Comparison of ENCODE assay signal across 11 cellular contexts in the genomic region with DNA sequence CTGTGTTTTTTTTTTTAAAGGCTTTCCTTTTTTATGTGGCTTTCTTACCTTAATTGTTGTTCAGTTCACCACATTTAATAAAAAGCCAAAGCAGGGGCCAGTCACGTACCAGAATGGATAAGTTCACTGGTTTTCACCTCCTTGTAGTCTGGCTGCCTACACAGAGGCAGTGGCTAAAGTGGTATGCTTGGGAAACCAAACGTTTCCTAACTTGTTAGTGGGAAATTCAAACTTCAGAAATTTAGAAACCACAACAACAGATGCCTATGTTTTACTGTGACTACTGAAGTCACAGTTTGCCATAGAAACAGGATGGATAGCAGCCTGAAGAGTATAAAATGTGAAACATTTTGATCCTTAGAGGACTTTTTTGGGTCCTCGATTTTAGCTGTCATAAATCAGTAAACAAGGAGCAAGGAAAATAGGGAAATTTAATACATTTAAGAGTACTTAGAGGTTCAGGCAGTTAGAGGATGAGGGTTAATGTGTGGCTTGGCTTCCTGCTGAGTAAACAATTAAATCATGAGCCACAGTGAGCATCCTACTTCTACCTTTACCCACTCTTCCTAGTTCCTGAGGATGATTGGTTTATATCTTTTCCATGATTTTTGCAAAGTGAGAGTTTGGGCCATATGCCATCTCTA. TPM values are rescaled to one million over a fixed set of nuclear protein-coding genes. Genes with fewer than 3 reads are reported as not detected.
A peak's percentile ranks its signal among the peaks of the same experiment; 100 is the strongest.
DNase-seq lines count a peak whose midpoint lies in the region; ATAC-seq and TF ChIP-seq lines count a peak whose summit lies in the region.
"Had no signal": no experiment of that assay in that cellular context is flagged by ENCODE, and none has a peak within 500 bp of the region (broad histone marks: within the 10 kb centered on the region; RNA-seq: fewer than 3 reads in every experiment).

No MANE protein-coding gene starts in this region.

- H3K4me3 ChIP-seq in left ventricle myocardium inferior (peak overlapping the region; percentile 1), RWPE2 (ENCODE audit: severe bottlenecking) (no peak overlapping the region), thyroid gland (replicated peaks in 1 of 3) (no peak overlapping the region)
- H3K4me3 ChIP-seq: SK-N-MC, upper lobe of left lung had no signal

- ATAC-seq in RWPE2 (ENCODE audit: low read depth) (no peak), GM21423 (IDR thresholded peaks at IDR 0.05; ENCODE audit: unreplicated experiment) (no peak)

- H3K27me3 ChIP-seq in left ventricle myocardium inferior (ENCODE audit: low read depth) (no peaks in the 10 kb centered on the region), RWPE2 (ENCODE audit: insufficient read depth, poor library complexity, severe bottlenecking) (no peaks in the 10 kb centered on the region), thyroid gland (no peaks in the 10 kb centered on the region)
- H3K27me3 ChIP-seq: upper lobe of left lung had no signal

- WGBS in thyroid gland, 2 donors = 55 to 57% methylated on average over 3 of the region's 3 CpGs

- H3K9me3 ChIP-seq in left ventricle myocardium inferior (replicated peaks) (no peaks in the 10 kb centered on the region), RWPE2 (ENCODE audit: severe bottlenecking) (no peaks in the 10 kb centered on the region), thyroid gland (no peaks in the 10 kb centered on the region)
- H3K9me3 ChIP-seq: upper lobe of left lung had no signal

- TF ChIP-seq CTCF in left ventricle myocardium inferior (IDR thresholded peaks at IDR 0.05; ENCODE audit: borderline replicate concordance) (no peak), RWPE2 (IDR thresholded peaks at IDR 0.05; ENCODE audit: poor library complexity, severe bottlenecking) (no peak), thyroid gland (IDR thresholded peaks at IDR 0.05) (no peak)

- DNase-seq in left ventricle myocardium inferior (no peak), cardiac septum (ENCODE audit: low spot score) (no peak), RWPE2 (ENCODE audit: low spot score) (no peak), kidney tubule cell (ENCODE audit: low spot score) (peak; percentile 76), thyroid gland (no peak), GM19240 (ENCODE audit: insufficient read length, low spot score) (no peak), substantia nigra (lab: John Stamatoyannopoulos, UW) (no peak)
- DNase-seq: cortex of kidney, upper lobe of left lung had no signal

- peaks cover 19% of the 10 kb centered on the region for H3K36me3 ChIP-seq in left ventricle myocardium inferior
- 0 out of 2 replicates have a peak, but pooled peaks cover 4% of the 10 kb centered on the region for H3K36me3 ChIP-seq in RWPE2 (ENCODE audit: low read depth)
- H3K36me3 ChIP-seq in thyroid gland = no peaks in the 10 kb centered on the region

- H3K27ac ChIP-seq in left ventricle myocardium inferior (replicated peaks) (peak overlapping the region; percentile 42), RWPE2 (ENCODE audit: poor library complexity, severe bottlenecking) (peak overlapping the region; percentile 22), thyroid gland (no peak overlapping the region), substantia nigra (ENCODE audit: low read depth, low read length, poor library complexity, severe bottlenecking) (no peak overlapping the region)
- H3K27ac ChIP-seq: SK-N-MC had no signal

- TF ChIP-seq POLR2A in thyroid gland (IDR thresholded peaks at IDR 0.05) = no peak

- intact Hi-C loops in left ventricle myocardium inferior (cut with micrococcal nuclease) = no loop called here
- intact Hi-C loops in cardiac septum (cut with DNase I) = no loop called here
- intact Hi-C loops in thyroid gland (cut with DNase I) = no loop called here

- H3K4me1 ChIP-seq in left ventricle myocardium inferior (peaks cover 94% of the 10 kb centered on the region), RWPE2 (ENCODE audit: insufficient read depth, poor library complexity, severe bottlenecking) (peaks cover 24% of the 10 kb centered on the region), thyroid gland (no peaks in the 10 kb centered on the region)

RNA-seq across cellular contexts. Expression of a gene that starts 48.6 kb away (rescaled TPM):
- total RNA-seq in left ventricle myocardium inferior (34.8 TPM), cardiac septum (22.0 TPM), thyroid gland (10 to 100 TPM in 3 of 4 donors, 1 to 10 TPM in 1; 7.7 to 15.0 (median 12.9) TPM)

Comparison
In these comparisons a context has a peak if more than half of its experiments do, and no peak if none do; other contexts are left out.
1. H3K27ac ChIP-seq: peak in left ventricle myocardium inferior (single experiment) and RWPE2 (single experiment); none in thyroid gland (0 of 3) and substantia nigra (single experiment).